ENCODE assay signal across 9 cellular contexts in genomic region chrX:153438522-153438921, GRCh38. TPM values are rescaled to one million over a fixed set of nuclear protein-coding genes. Genes with fewer than 3 reads are reported as not detected.
DNase-seq lines count a peak whose midpoint lies in the region; ATAC-seq and TF ChIP-seq lines count a peak whose summit lies in the region.
"Had no signal": no experiment of that assay in that cellular context is flagged by ENCODE, and none has a peak within 500 bp of the region (broad histone marks: within the 10 kb centered on the region; RNA-seq: fewer than 3 reads in every experiment).

No MANE protein-coding gene starts in this region.

- no peak overlapping the region for H3K4me3 ChIP-seq in GM06990 (replicated peaks; ENCODE audit: low read depth, low read length)
- no peak overlapping the region for H3K4me3 ChIP-seq in astrocyte of the cerebellum (ENCODE audit: low read depth, low read length)

- no peak for ATAC-seq in GM18498 (IDR thresholded peaks at IDR 0.05; ENCODE audit: unreplicated experiment)

- H3K27me3 ChIP-seq in GM06990 (replicated peaks; ENCODE audit: control insufficient read depth, insufficient read depth, low read length), result no peaks in the 10 kb centered on the region

- intact Hi-C loops in activated CD4-positive, alpha-beta T cell treated with anti-CD3 and anti-CD28 coated beads, Interleukin-2, amount 10 ng/mL, durations not matched to agents 24 days and 14 days (cut with micrococcal nuclease), result no loop called here

- no peaks in the 10 kb centered on the region for H3K4me1 Mint-ChIP-seq in neural crest cell
- no peaks in the 10 kb centered on the region for H3K4me1 Mint-ChIP-seq in activated CD4-positive, alpha-beta T cell treated with anti-CD3 and anti-CD28 coated beads, Interleukin-2, amount 10 ng/mL, durations not matched to agents 24 days and 14 days

- H3K27me3 Mint-ChIP-seq in neural crest cell (ENCODE audit: low read depth), result peaks cover 18% of the 10 kb centered on the region
- no peaks in the 10 kb centered on the region for H3K27me3 Mint-ChIP-seq in activated CD4-positive, alpha-beta T cell treated with anti-CD3 and anti-CD28 coated beads, Interleukin-2, amount 10 ng/mL, durations not matched to agents 24 days and 14 days

- peaks cover 3% of the 10 kb centered on the region for H3K36me3 Mint-ChIP-seq in neural crest cell (ENCODE audit: low read depth)
- H3K36me3 Mint-ChIP-seq in activated CD4-positive, alpha-beta T cell treated with anti-CD3 and anti-CD28 coated beads, Interleukin-2, amount 10 ng/mL, durations not matched to agents 24 days and 14 days (ENCODE audit: low read depth), result no peaks in the 10 kb centered on the region

- in situ Hi-C loops in astrocyte of the cerebellum (cut with HindIII; ENCODE audit: low sequenced_read_pairs), result no loop called here

- H3K9me3 Mint-ChIP-seq in neural crest cell, result peaks cover 9% of the 10 kb centered on the region
- H3K9me3 Mint-ChIP-seq in activated CD4-positive, alpha-beta T cell treated with anti-CD3 and anti-CD28 coated beads, Interleukin-2, amount 10 ng/mL, durations not matched to agents 24 days and 14 days, result no peaks in the 10 kb centered on the region

- TF ChIP-seq CTCF in GM06990 (IDR thresholded peaks at IDR 0.05; ENCODE audit: insufficient read depth, low read length, poor library complexity, severe bottlenecking) (peak; percentile 8), astrocyte of the cerebellum (IDR thresholded peaks at IDR 0.05; ENCODE audit: low read depth, low read length, missing control alignments) (peak; percentile 45), neural crest cell (conservative IDR thresholded peaks at IDR 0.05) (peak; percentile 39)

- DNase-seq in GM06990 (ENCODE audit: extremely low read depth, insufficient read length) (no peak), Kasumi-1 (lab: John Stamatoyannopoulos, UW) (peak; percentile 37 to 47), astrocyte of the cerebellum (ENCODE audit: low read depth) (no peak), neural crest cell (ENCODE audit: low read depth, low spot score) (no peak)
- no peak for DNase-seq in activated CD4-positive, alpha-beta T cell treated with anti-CD3 and anti-CD28 coated beads, Interleukin-2, amount 10 ng/mL, durations not matched to agents 24 days and 14 days
- no peak for DNase-seq in stimulated activated CD4-positive, alpha-beta T cell treated with anti-CD3 and anti-CD28 coated beads, Interleukin-4, amount 100 ng/mL, for 4 hours
- DNase-seq: activated effector memory CD4-positive, alpha-beta T cell treated with anti-CD3 and anti-CD28 coated beads, Interleukin-2, amount 50 U/mL, for 16 hours had no signal

- H3K36me3 ChIP-seq in GM06990 (ENCODE audit: control insufficient read depth, insufficient read depth, low read length), result no peaks in the 10 kb centered on the region

- no peak overlapping the region for H3K4me3 Mint-ChIP-seq in neural crest cell
- no peak overlapping the region for H3K4me3 Mint-ChIP-seq in activated CD4-positive, alpha-beta T cell treated with anti-CD3 and anti-CD28 coated beads, Interleukin-2, amount 10 ng/mL, durations not matched to agents 24 days and 14 days

- H3K27ac Mint-ChIP-seq in neural crest cell (ENCODE audit: unreplicated experiment), result no peak overlapping the region
- no peak overlapping the region for H3K27ac Mint-ChIP-seq in activated CD4-positive, alpha-beta T cell treated with anti-CD3 and anti-CD28 coated beads, Interleukin-2, amount 10 ng/mL, durations not matched to agents 24 days and 14 days

RNA-seq across cellular contexts. Expression of gene TREX2, which starts 7.3 kb away (rescaled TPM):
- 0.77 and 1.6 TPM in 2 replicates for total RNA-seq in neural crest cell
- 1.1 and 1.9 TPM in 2 replicates for total RNA-seq in activated CD4-positive, alpha-beta T cell treated with anti-CD3 and anti-CD28 coated beads, Interleukin-2, amount 10 ng/mL, durations not matched to agents 24 days and 14 days

RNA-seq across cellular contexts. Expression of gene ZFP92, which starts 27.2 kb away (rescaled TPM):
- 0.23 and 0.39 TPM in 2 replicates for total RNA-seq in neural crest cell
- 1.5 and 1.7 TPM in 2 replicates for total RNA-seq in activated CD4-positive, alpha-beta T cell treated with anti-CD3 and anti-CD28 coated beads, Interleukin-2, amount 10 ng/mL, durations not matched to agents 24 days and 14 days

RNA-seq across cellular contexts. Expression of gene HAUS7, which starts 31.9 kb away (rescaled TPM):
- total RNA-seq in neural crest cell, result 51.8 and 58.8 TPM in 2 replicates
- 75.7 and 79.4 TPM in 2 replicates for total RNA-seq in activated CD4-positive, alpha-beta T cell treated with anti-CD3 and anti-CD28 coated beads, Interleukin-2, amount 10 ng/mL, durations not matched to agents 24 days and 14 days

RNA-seq across cellular contexts. Expression of gene PNMA6E, which starts 37.4 kb away (rescaled TPM):
- total RNA-seq in neural crest cell, result not detected in 2 replicates
- not detected in 2 replicates for total RNA-seq in activated CD4-positive, alpha-beta T cell treated with anti-CD3 and anti-CD28 coated beads, Interleukin-2, amount 10 ng/mL, durations not matched to agents 24 days and 14 days
- total RNA-seq: NCI-H460 had no signal

RNA-seq across cellular contexts. Expression of gene BGN, which starts 56.3 kb away (rescaled TPM):
- total RNA-seq in neural crest cell, result 80.6 and 85.2 TPM in 2 replicates
- total RNA-seq in activated CD4-positive, alpha-beta T cell treated with anti-CD3 and anti-CD28 coated beads, Interleukin-2, amount 10 ng/mL, durations not matched to agents 24 days and 14 days, result not detected in 2 replicates

Comparison
In these comparisons a context has a peak if more than half of its experiments do, and no peak if none do; other contexts are left out.
1. DNase-seq: peak in Kasumi-1 (2 of 2); none in GM06990 (single experiment), astrocyte of the cerebellum (single experiment), neural crest cell (single experiment), activated CD4-positive, alpha-beta T cell treated with anti-CD3 and anti-CD28 coated beads, Interleukin-2, amount 10 ng/mL, durations not matched to agents 24 days and 14 days (single experiment) and stimulated activated CD4-positive, alpha-beta T cell treated with anti-CD3 and anti-CD28 coated beads, Interleukin-4, amount 100 ng/mL, for 4 hours (0 of 2).
2. Peak in every context shown above with its lines, with median percentiles within 50 percentile points of each other: CTCF ChIP-seq.